8 cellular contexts compared by ENCODE assay signal in the genomic region with DNA sequence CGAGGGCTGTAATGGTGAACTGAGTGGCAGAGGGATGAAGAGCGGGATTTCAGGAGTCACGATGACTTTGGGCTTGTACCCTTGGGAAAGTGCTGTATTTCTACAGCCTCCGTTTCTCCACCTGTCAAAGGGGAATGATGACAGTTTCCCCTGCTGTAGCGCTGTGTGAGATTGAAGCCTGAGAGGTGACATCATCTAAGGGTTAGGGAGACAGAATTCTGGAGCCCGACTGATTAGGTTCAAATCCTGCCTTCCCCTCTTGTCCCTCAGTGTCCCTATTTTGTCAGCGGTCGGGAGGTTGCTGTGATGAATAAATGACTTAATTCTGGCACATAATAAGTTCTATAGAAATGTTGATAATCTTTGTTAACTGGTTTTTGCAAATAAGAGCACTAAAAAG. TPM values are rescaled to one million over a fixed set of nuclear protein-coding genes. Genes with fewer than 3 reads are reported as not detected.
DNase-seq lines count a peak whose midpoint lies in the region; ATAC-seq and TF ChIP-seq lines count a peak whose summit lies in the region.

No MANE protein-coding gene starts in this region.

- ATAC-seq in GM23338 (no peak), right cardiac atrium (no peak)

- no peaks in the 10 kb centered on the region for H3K9me3 ChIP-seq in right cardiac atrium (ENCODE audit: control insufficient read depth, low read length)

- peaks cover 40% of the 10 kb centered on the region for H3K36me3 Mint-ChIP-seq in GM23338 (ENCODE audit: low read depth)

- peak overlapping the region; percentile 99; the same call in 1 of the 2 replicates for H3K27ac Mint-ChIP-seq in GM23338

- peaks cover 10% of the 10 kb centered on the region for H3K36me3 ChIP-seq in GM23338 (ENCODE audit: insufficient read depth)

- H3K27me3 ChIP-seq in GM23338 (ENCODE audit: insufficient read depth) = no peaks in the 10 kb centered on the region
- no peaks in the 10 kb centered on the region for H3K27me3 ChIP-seq in right cardiac atrium (ENCODE audit: control insufficient read depth, insufficient read depth)

- peaks cover 6% of the 10 kb centered on the region; the same call in 1 of the 2 replicates for H4K20me1 ChIP-seq in GM23338 (replicated peaks; ENCODE audit: insufficient read depth)

- H3K4me3 ChIP-seq in GM23338 (peak overlapping the region; percentile 68), WI38 (ENCODE audit: low read depth, low read length) (peak overlapping the region; percentile 74), right cardiac atrium (ENCODE audit: low read length) (peak overlapping the region; percentile 56), skin epidermis (peak overlapping the region; percentile 55 to 96 (median 78))

- no peaks in the 10 kb centered on the region for H3K9me2 ChIP-seq in GM23338 (ENCODE audit: insufficient read depth)

- H3K9me3 Mint-ChIP-seq in GM23338 = peaks cover 2% of the 10 kb centered on the region; the same call in 2 of the 3 replicates

- peaks cover 4% of the 10 kb centered on the region for H3K4me1 Mint-ChIP-seq in GM23338

- H3K79me2 ChIP-seq in GM23338 (replicated peaks; ENCODE audit: insufficient read depth) = peaks cover 11% of the 10 kb centered on the region

- H3K4me1 ChIP-seq in GM23338 (ENCODE audit: insufficient read depth) = no peaks in the 10 kb centered on the region
- H3K4me1 ChIP-seq in right cardiac atrium (ENCODE audit: control insufficient read depth, insufficient read depth, low read length) = no peaks in the 10 kb centered on the region

- intact Hi-C loops in right cardiac atrium (cut with DNase I) = loop anchor here in 2 of 4 donors (5.0 to 10.0 kb wide), 2 partner anchors 58 to 320 kb away; a partner anchor contains a TSS

- peak overlapping the region; percentile 98 for H3K4me2 ChIP-seq in GM23338

- H3K27me3 Mint-ChIP-seq in GM23338 (ENCODE audit: insufficient read depth, low read depth, poor library complexity) = peaks cover 15% of the 10 kb centered on the region

- CTCF ChIA-PET in GM10248 (lab: Yijun Ruan, JAX) = interaction anchor here (1.3 kb wide), 1 partner anchor 163 kb away, joined by 4 read pairs; no protein-coding TSS in a partner anchor

- 26% methylated on average over 8 of the region's 8 CpGs for WGBS in right cardiac atrium

- peak overlapping the region; percentile 23; the same call in 1 of the 2 replicates for H2AFZ ChIP-seq in GM23338

- H3K4me3 Mint-ChIP-seq in GM23338 = peak overlapping the region; percentile 99

- H3K27ac ChIP-seq in GM23338 (ENCODE audit: low read depth) = no peak overlapping the region
- no peak overlapping the region for H3K27ac ChIP-seq in right cardiac atrium (ENCODE audit: low read length)
- peak overlapping the region; percentile 35 to 91 (median 87) for H3K27ac ChIP-seq in skin epidermis

- POLR2A ChIA-PET in GM10248 (lab: Yijun Ruan, JAX) = interaction anchor here (2.1 kb wide), 1 partner anchor 18 kb away, joined by 7 read pairs; a partner anchor contains a TSS

- DNase-seq in GM23338 (ENCODE audit: low spot score) = no peak
- no peak for DNase-seq in right cardiac atrium
- DNase-seq in GM10248 (ENCODE audit: extremely low spot score) = no peak
- no peak for DNase-seq in NCI-H2107 treated with DMSO at 0.1 percent for 48 hours (lab: John Stamatoyannopoulos, UW; ENCODE audit: unreplicated experiment)
- no peak for DNase-seq in activated effector memory CD4-positive, alpha-beta T cell treated with anti-CD3 and anti-CD28 coated beads, Interleukin-2, amount 50 U/mL, for 16 hours
- no peak for DNase-seq in middle frontal gyrus (ENCODE audit: extremely low spot score, low spot score)

- TF ChIP-seq CTCF in GM23338 (conservative IDR thresholded peaks at IDR 0.05; ENCODE audit: low read depth in 2 of 2) = no peak
- no peak for TF ChIP-seq CTCF in WI38 (IDR thresholded peaks at IDR 0.05; ENCODE audit: low read depth, low read length)
- no peak for TF ChIP-seq CTCF in GM10248 (IDR thresholded peaks at IDR 0.05; ENCODE audit: control extremely low read depth, extremely low read depth, low read depth, missing control alignments)

- H3F3A ChIP-seq in GM23338 (replicated peaks; ENCODE audit: low read depth) = peaks cover 6% of the 10 kb centered on the region

TF ChIP-seq in GM23338, 12 proteins besides CTCF, POLR2A, EP300 and RAD21 (continues in another document):
- TF ChIP-seq ZNF331 (CRISPR knock-in tag; IDR thresholded peaks at IDR 0.05; ENCODE audit: low read depth) = no peak
- TF ChIP-seq JUNB (IDR thresholded peaks at IDR 0.05; ENCODE audit: unreplicated experiment) = no peak
- TF ChIP-seq EZH2phosphoT487 (IDR thresholded peaks at IDR 0.05; ENCODE audit: unreplicated experiment) = no peak
- no peak for TF ChIP-seq POLR2AphosphoS5 (IDR thresholded peaks at IDR 0.05; ENCODE audit: low read depth)
- TF ChIP-seq STAT1 (IDR thresholded peaks at IDR 0.05; ENCODE audit: unreplicated experiment) = no peak
- TF ChIP-seq, protein P1, sequence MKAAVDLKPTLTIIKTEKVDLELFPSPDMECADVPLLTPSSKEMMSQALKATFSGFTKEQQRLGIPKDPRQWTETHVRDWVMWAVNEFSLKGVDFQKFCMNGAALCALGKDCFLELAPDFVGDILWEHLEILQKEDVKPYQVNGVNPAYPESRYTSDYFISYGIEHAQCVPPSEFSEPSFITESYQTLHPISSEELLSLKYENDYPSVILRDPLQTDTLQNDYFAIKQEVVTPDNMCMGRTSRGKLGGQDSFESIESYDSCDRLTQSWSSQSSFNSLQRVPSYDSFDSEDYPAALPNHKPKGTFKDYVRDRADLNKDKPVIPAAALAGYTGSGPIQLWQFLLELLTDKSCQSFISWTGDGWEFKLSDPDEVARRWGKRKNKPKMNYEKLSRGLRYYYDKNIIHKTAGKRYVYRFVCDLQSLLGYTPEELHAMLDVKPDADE (IDR thresholded peaks at IDR 0.05) = no peak

RNA-seq across cellular contexts. Expression of a gene that starts 0.7 kb away (rescaled TPM):
- total RNA-seq in GM23338 (2014; rRNA removed; shearing (Covaris generic)) = 152 and 171 TPM in 2 replicates
- polyA plus RNA-seq in GM23338 (2016; fragmentation: Nextera tagmentation; extraction: Ambion mirVana) = 92.0 and 102 TPM in 2 replicates
- total RNA-seq in right cardiac atrium = 10 to 100 TPM; 54.1 to 65.4 (median 60.5) TPM
- polyA plus RNA-seq in right cardiac atrium = 66.6 TPM

RNA-seq across cellular contexts. Expression of a gene that starts 18.2 kb away (rescaled TPM):
- total RNA-seq in GM23338 (2014; rRNA removed; shearing (Covaris generic)) = 3.5 and 3.6 TPM in 2 replicates
- polyA plus RNA-seq in GM23338 (2016; fragmentation: Nextera tagmentation; extraction: Ambion mirVana) = 1.0 and 1.6 TPM in 2 replicates
- total RNA-seq in right cardiac atrium = 10 to 100 TPM in 2 of 4 donors, 1 to 10 TPM in 2; 8.4 to 14.5 (median 9.9) TPM
- polyA plus RNA-seq in right cardiac atrium = 9.8 TPM

RNA-seq across cellular contexts. Expression of a gene that starts 21.6 kb away (rescaled TPM):
- total RNA-seq in GM23338 (2014; rRNA removed; shearing (Covaris generic)) = 13.2 and 13.9 TPM in 2 replicates
- polyA plus RNA-seq in GM23338 (2016; fragmentation: Nextera tagmentation; extraction: Ambion mirVana) (8.9 and 9.2 TPM in 2 replicates), right cardiac atrium (3.5 TPM)
- total RNA-seq in right cardiac atrium = 10 to 100 TPM in 2 of 4 donors, 1 to 10 TPM in 2; 4.7 to 18.8 (median 9.5) TPM

RNA-seq across cellular contexts. Expression of a gene that starts 34.0 kb away (rescaled TPM):
- 1.0 and 3.8 TPM in 2 replicates for total RNA-seq in GM23338 (2014; rRNA removed; shearing (Covaris generic))
- polyA plus RNA-seq in GM23338 (2016; fragmentation: Nextera tagmentation; extraction: Ambion mirVana) (0.81 and 0.96 TPM in 2 replicates), right cardiac atrium (0.84 TPM)
- total RNA-seq in right cardiac atrium = under 1 TPM; 0.36 to 0.74 (median 0.52) TPM

RNA-seq across cellular contexts. Expression of a gene that starts 37.0 kb away (rescaled TPM):
- total RNA-seq in GM23338 (2014; rRNA removed; shearing (Covaris generic)) = 2.7 and 4.6 TPM in 2 replicates
- polyA plus RNA-seq in GM23338 (2016; fragmentation: Nextera tagmentation; extraction: Ambion mirVana) (0.47 and 0.78 TPM in 2 replicates), right cardiac atrium (0.86 TPM)
- 1 to 10 TPM in 3 of 4 donors, under 1 TPM in 1; 0.93 to 1.6 (median 1.2) TPM for total RNA-seq in right cardiac atrium

Comparison
In these comparisons a context has a peak if more than half of its experiments do, and no peak if none do; other contexts are left out.
1. H3K27ac ChIP-seq: peak in skin epidermis (21 of 21); none in GM23338 (single experiment) and right cardiac atrium (single experiment).
2. Peak in every context shown above with its lines, with median percentiles within 50 percentile points of each other: H3K4me3 ChIP-seq.